In the genomic region with DNA sequence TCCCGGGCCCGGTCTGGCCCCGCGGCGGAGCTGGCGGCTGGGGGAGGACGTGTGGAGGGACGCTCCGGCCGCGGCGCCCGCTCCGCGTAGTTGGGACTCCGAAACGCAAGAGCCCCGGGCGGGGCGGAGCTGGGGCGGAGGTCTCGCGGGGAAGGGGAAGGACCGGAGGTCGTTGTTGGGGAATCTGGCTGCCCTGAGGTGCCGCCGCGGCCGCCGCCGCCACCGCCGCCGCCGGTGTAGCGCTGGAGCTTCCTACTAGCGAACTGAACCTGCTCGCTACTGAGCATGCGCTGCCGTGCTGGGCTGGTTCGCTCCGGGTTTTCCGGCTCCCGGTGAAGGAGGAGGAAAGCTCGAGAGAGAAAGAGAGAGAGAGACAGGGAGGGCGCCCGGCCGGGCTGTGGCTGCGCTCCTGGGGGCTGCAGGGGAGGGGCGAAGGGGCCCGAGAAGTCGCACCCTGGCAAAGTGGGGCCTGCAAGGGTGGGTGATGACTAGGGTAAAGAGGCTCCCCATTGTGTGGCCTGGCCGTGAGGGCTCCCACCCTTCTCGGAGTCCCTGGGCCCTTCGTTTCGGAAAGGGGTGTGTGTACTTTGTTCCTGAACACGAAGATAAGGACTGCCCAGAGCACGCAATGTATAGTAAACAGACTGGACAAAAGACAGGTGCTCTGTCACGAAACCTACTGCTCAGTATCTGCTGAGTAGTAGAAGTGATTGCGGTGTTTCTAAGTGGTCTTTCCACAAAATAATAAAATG, we compare ENCODE assay signal across 1 cellular context.
TF ChIP-seq lines count a peak whose summit lies in the region.

SOS1 (minus strand) TSS at position 281 of the 752 bp plus-strand sequence. CDS start 629 bp downstream, outside the sequence.

TF ChIP-seq in K562, 482 proteins besides CTCF, POLR2A, EP300 and RAD21 (continued from another document):
- TF ChIP-seq, protein P1, sequence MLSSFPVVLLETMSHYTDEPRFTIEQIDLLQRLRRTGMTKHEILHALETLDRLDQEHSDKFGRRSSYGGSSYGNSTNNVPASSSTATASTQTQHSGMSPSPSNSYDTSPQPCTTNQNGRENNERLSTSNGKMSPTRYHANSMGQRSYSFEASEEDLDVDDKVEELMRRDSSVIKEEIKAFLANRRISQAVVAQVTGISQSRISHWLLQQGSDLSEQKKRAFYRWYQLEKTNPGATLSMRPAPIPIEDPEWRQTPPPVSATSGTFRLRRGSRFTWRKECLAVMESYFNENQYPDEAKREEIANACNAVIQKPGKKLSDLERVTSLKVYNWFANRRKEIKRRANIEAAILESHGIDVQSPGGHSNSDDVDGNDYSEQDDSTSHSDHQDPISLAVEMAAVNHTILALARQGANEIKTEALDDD (IDR thresholded peaks at IDR 0.05), result no peak
